In genomic region chr17:73304971-73305786, GRCh38 we compare ENCODE assay signal across 9 cellular contexts. TPM values are rescaled to one million over a fixed set of nuclear protein-coding genes. Genes with fewer than 3 reads are reported as not detected.
DNase-seq lines count a peak whose midpoint lies in the region; ATAC-seq and TF ChIP-seq lines count a peak whose summit lies in the region.
"Had no signal": no experiment of that assay in that cellular context is flagged by ENCODE, and none has a peak within 500 bp of the region (broad histone marks: within the 10 kb centered on the region; RNA-seq: fewer than 3 reads in every experiment).

No MANE protein-coding gene starts in this region.

- ATAC-seq in HG03159 (IDR thresholded peaks at IDR 0.05; ENCODE audit: unreplicated experiment) = no peak

- no peaks in the 10 kb centered on the region for H3K9me3 ChIP-seq in esophagus muscularis mucosa

- 13% methylated on average over 10 of the region's 16 CpGs for WGBS in esophagus muscularis mucosa

- no peak for TF ChIP-seq POLR2A in esophagus muscularis mucosa (IDR thresholded peaks at IDR 0.05; ENCODE audit: low read depth)

- H3K27ac ChIP-seq in esophagus muscularis mucosa (replicated peaks in 1 of 4) = peak overlapping the region; percentile 93 to 100 (median 99)

- no peaks in the 10 kb centered on the region for H3K27me3 ChIP-seq in esophagus muscularis mucosa

- H3K4me1 Mint-ChIP-seq in T-helper 1 cell treated with Interleukin-12 subunit alpha and Interleukin-12 subunit beta and Interleukin-4 antibody, amounts not matched to agents 30 μg/mL and 1 μg/mL, for 36 hours (ENCODE audit: low read depth) = peaks cover 2% of the 10 kb centered on the region
- H3K4me1 Mint-ChIP-seq in neural crest cell = peaks cover 33% of the 10 kb centered on the region

- H3K27ac Mint-ChIP-seq in T-helper 1 cell treated with Interleukin-12 subunit alpha and Interleukin-12 subunit beta and Interleukin-4 antibody, amounts not matched to agents 30 μg/mL and 1 μg/mL, for 36 hours = no peak overlapping the region
- H3K27ac Mint-ChIP-seq in neural crest cell (ENCODE audit: unreplicated experiment) = no peak overlapping the region
- H3K27ac Mint-ChIP-seq: activated naive CD8-positive, alpha-beta T cell had no signal

- peaks cover 8% of the 10 kb centered on the region for H3K27me3 Mint-ChIP-seq in T-helper 1 cell treated with Interleukin-12 subunit alpha and Interleukin-12 subunit beta and Interleukin-4 antibody, amounts not matched to agents 30 μg/mL and 1 μg/mL, for 36 hours (ENCODE audit: low read depth)
- H3K27me3 Mint-ChIP-seq in neural crest cell (ENCODE audit: low read depth) = peaks cover 19% of the 10 kb centered on the region

- H3K9me3 Mint-ChIP-seq in T-helper 1 cell treated with Interleukin-12 subunit alpha and Interleukin-12 subunit beta and Interleukin-4 antibody, amounts not matched to agents 30 μg/mL and 1 μg/mL, for 36 hours = no peaks in the 10 kb centered on the region
- H3K9me3 Mint-ChIP-seq in neural crest cell = peaks cover 2% of the 10 kb centered on the region

- no peak for DNase-seq in T-helper 1 cell
- DNase-seq in SK-MEL-5 (ENCODE audit: low read depth, low spot score) = peak; percentile 62
- peak; percentile 95 for DNase-seq in esophagus muscularis mucosa (ENCODE audit: extremely low spot score)
- DNase-seq in neural crest cell (ENCODE audit: low read depth, low spot score) = no peak
- DNase-seq in stimulated activated CD4-positive, alpha-beta T cell treated with anti-CD3 and anti-CD28 coated beads, Interleukin-2, amount 100 ng/mL, for 24 hours = no peak
- DNase-seq in GM13976 (ENCODE audit: low spot score) = no peak

- H3K4me1 ChIP-seq in esophagus muscularis mucosa = peaks cover 88 to 99% (median 97%) of the 10 kb centered on the region in 4 donors

- H3K4me3 ChIP-seq in esophagus muscularis mucosa = peak overlapping the region; percentile 41 to 61 (median 50)

- peak overlapping the region; percentile 17 for H3K4me3 Mint-ChIP-seq in T-helper 1 cell treated with Interleukin-12 subunit alpha and Interleukin-12 subunit beta and Interleukin-4 antibody, amounts not matched to agents 30 μg/mL and 1 μg/mL, for 36 hours
- H3K4me3 Mint-ChIP-seq in neural crest cell = peak overlapping the region; percentile 50
- H3K4me3 Mint-ChIP-seq: activated naive CD8-positive, alpha-beta T cell had no signal

- peaks cover 0 to 6% (median 2%) of the 10 kb centered on the region in 4 donors for H3K36me3 ChIP-seq in esophagus muscularis mucosa

- H3K36me3 Mint-ChIP-seq in T-helper 1 cell treated with Interleukin-12 subunit alpha and Interleukin-12 subunit beta and Interleukin-4 antibody, amounts not matched to agents 30 μg/mL and 1 μg/mL, for 36 hours (ENCODE audit: low read depth) = no peaks in the 10 kb centered on the region
- H3K36me3 Mint-ChIP-seq in neural crest cell (ENCODE audit: low read depth) = peaks cover 2% of the 10 kb centered on the region

- in situ Hi-C loops in SK-MEL-5 (cut with HindIII; ENCODE audit: low pct_unique_long_range_greater_than_20kb, low sequenced_read_pairs) (no loop called here), GM13976 (cut with MboI; ENCODE audit: low sequenced_read_pairs, unreplicated experiment) (no loop called here)

- TF ChIP-seq EP300 in esophagus muscularis mucosa (IDR thresholded peaks at IDR 0.05) = peak; percentile 81

- TF ChIP-seq CTCF in esophagus muscularis mucosa (IDR thresholded peaks at IDR 0.05) = peak in 2 of 3 experiments; percentile 17 to 37
- TF ChIP-seq CTCF in neural crest cell (conservative IDR thresholded peaks at IDR 0.05) = peak; percentile 21
- TF ChIP-seq CTCF in GM13976 (IDR thresholded peaks at IDR 0.05; ENCODE audit: borderline replicate concordance, control extremely low read depth, extremely low read depth, insufficient read depth, missing control alignments) = no peak

- intact Hi-C loops in esophagus muscularis mucosa (cut with DNase I) = no loop called here

RNA-seq across cellular contexts. Expression of gene CDC42EP4, which starts 6.6 kb away (rescaled TPM):
- 16.6 and 18.9 TPM in 2 replicates for total RNA-seq in SK-MEL-5 (2014; rRNA removed; shearing (Covaris generic))
- 35.8 and 43.2 TPM in 2 replicates for polyA plus RNA-seq in SK-MEL-5 (2015; cell fraction: cytosol; rRNA removed)
- polyA plus RNA-seq in SK-MEL-5 (2015; cell fraction: nucleus; rRNA removed) = 14.2 and 15.6 TPM in 2 replicates
- total RNA-seq in esophagus muscularis mucosa (100 to 1,000 TPM in 2 of 4 donors, 10 to 100 TPM in 2; 48.6 to 129 (median 104) TPM), neural crest cell (31.0 and 33.4 TPM in 2 replicates)

RNA-seq across cellular contexts. Expression of gene CPSF4L, which starts 43.5 kb away (rescaled TPM):
- total RNA-seq in SK-MEL-5 (2014; rRNA removed; shearing (Covaris generic)) = 0.35 TPM in 1 of 2 replicates, not detected in the other
- polyA plus RNA-seq in SK-MEL-5 (2015; cell fraction: cytosol; rRNA removed) = 2.2 TPM in 1 of 2 replicates, not detected in the other
- 0.94 TPM in 1 of 2 replicates, not detected in the other for polyA plus RNA-seq in SK-MEL-5 (2015; cell fraction: nucleus; rRNA removed)
- total RNA-seq in esophagus muscularis mucosa (not detected), neural crest cell (not detected in 2 replicates)

Comparison
In these comparisons a context has a peak if more than half of its experiments do, and no peak if none do; other contexts are left out.
1. DNase-seq: peak in SK-MEL-5 (single experiment) and esophagus muscularis mucosa (single experiment); none in T-helper 1 cell (0 of 5), neural crest cell (single experiment), stimulated activated CD4-positive, alpha-beta T cell treated with anti-CD3 and anti-CD28 coated beads, Interleukin-2, amount 100 ng/mL, for 24 hours (0 of 2) and GM13976 (single experiment).